In genomic region chr1:176741181-176741580, GRCh38 we compare ENCODE assay signal across 33 cellular contexts.
DNase-seq lines count a peak whose midpoint lies in the region; ATAC-seq and TF ChIP-seq lines count a peak whose summit lies in the region.
"Had no signal": no experiment of that assay in that cellular context is flagged by ENCODE, and none has a peak within 500 bp of the region (broad histone marks: within the 10 kb centered on the region; RNA-seq: fewer than 3 reads in every experiment).

No MANE protein-coding gene starts in this region.

- intact Hi-C loops in Right ventricle myocardium inferior (cut with DNase I) = no loop called here
- intact Hi-C loops in left ventricle myocardium inferior (cut with micrococcal nuclease) = no loop called here
- intact Hi-C loops in Right ventricle myocardium superior (cut with DNase I) = no loop called here
- intact Hi-C loops in cardiac septum (cut with DNase I) = no loop called here
- intact Hi-C loops in heart left ventricle (cut with DNase I) = no loop called here
- intact Hi-C loops in left ventricle myocardium superior (cut with micrococcal nuclease) = no loop called here

- no peak overlapping the region for H3K27ac ChIP-seq in left ventricle myocardium inferior (replicated peaks)
- H3K27ac ChIP-seq in heart left ventricle = no peak overlapping the region
- no peak overlapping the region for H3K27ac ChIP-seq in right atrium auricular region
- H3K27ac ChIP-seq: 22Rv1; A549; BLaER1; BLaER1 treated with 17β-estradiol and CSF1 and Interleukin-3, amounts not matched to agents 10 nM and 100 nM; C4-2B had no signal

- H3K4me3 ChIP-seq in left ventricle myocardium inferior (no peak overlapping the region), heart left ventricle (no peak overlapping the region), right atrium auricular region (no peak overlapping the region)
- H3K4me3 ChIP-seq: A549; BLaER1; BLaER1 treated with 17β-estradiol and CSF1 and Interleukin-3, amounts not matched to agents 10 nM and 100 nM had no signal

- peak; percentile 48 for ATAC-seq in Right ventricle myocardium inferior
- peak; percentile 69 for ATAC-seq in Right ventricle myocardium superior (ENCODE audit: poor library complexity)
- ATAC-seq in heart left ventricle = peak in 3 of 4 donors; percentile 9 to 61 (median 42)
- ATAC-seq in left ventricle myocardium superior = peak; percentile 66
- ATAC-seq: A549; CD8-positive, alpha-beta T cell had no signal

- no peak for TF ChIP-seq CTCF in left ventricle myocardium inferior (IDR thresholded peaks at IDR 0.05; ENCODE audit: borderline replicate concordance)
- TF ChIP-seq CTCF in heart left ventricle (IDR thresholded peaks at IDR 0.05) = no peak
- no peak for TF ChIP-seq CTCF in right atrium auricular region (IDR thresholded peaks at IDR 0.05)

- peaks cover 5% of the 10 kb centered on the region for H3K9me3 ChIP-seq in left ventricle myocardium inferior (replicated peaks)
- no peaks in the 10 kb centered on the region for H3K9me3 ChIP-seq in heart left ventricle
- H3K9me3 ChIP-seq in right atrium auricular region = no peaks in the 10 kb centered on the region
- H3K9me3 ChIP-seq: A549; BE2C; BLaER1; BLaER1 treated with 17β-estradiol and CSF1 and Interleukin-3, amounts not matched to agents 10 nM and 100 nM; Caco-2 had no signal

- 41 to 51% (median 45%) methylated on average over 4 of the region's 4 CpGs for WGBS in heart left ventricle, 4 donors

- H3K4me1 ChIP-seq in left ventricle myocardium inferior (peaks cover 17% of the 10 kb centered on the region), heart left ventricle (no peaks in the 10 kb centered on the region), right atrium auricular region (no peaks in the 10 kb centered on the region)
- H3K4me1 ChIP-seq: A549; BE2C; BLaER1 treated with 17β-estradiol and CSF1 and Interleukin-3, amounts not matched to agents 10 nM and 100 nM; Caco-2 had no signal

- H3K27me3 ChIP-seq in left ventricle myocardium inferior (ENCODE audit: low read depth) (no peaks in the 10 kb centered on the region), heart left ventricle (no peaks in the 10 kb centered on the region), right atrium auricular region (no peaks in the 10 kb centered on the region)
- H3K27me3 ChIP-seq: BE2C; BLaER1; BLaER1 treated with 17β-estradiol and CSF1 and Interleukin-3, amounts not matched to agents 10 nM and 100 nM had no signal

- DNase-seq in Right ventricle myocardium inferior (ENCODE audit: missing footprints) = no peak
- DNase-seq in left ventricle myocardium inferior = no peak
- DNase-seq in Right ventricle myocardium superior = no peak
- DNase-seq in cardiac septum (ENCODE audit: low spot score) = no peak
- no peak for DNase-seq in heart left ventricle
- no peak for DNase-seq in right atrium auricular region (ENCODE audit: low spot score)
- no peak for DNase-seq in left ventricle myocardium superior
- no peak for DNase-seq in islet precursor cell
- DNase-seq: 8988T; ACHN; AML-193; BE2C; C1 segment of cervical spinal cord; Caco-2; Calu3; CD4-positive, alpha-beta memory T cell; CD4-positive, alpha-beta T cell; CD4-positive, CD25-positive, alpha-beta regulatory T cell; CD8-positive, alpha-beta memory T cell; CD8-positive, alpha-beta T cell; COR-L47; DMS 273 treated with DMSO at 0.1 percent for 48 hours; DMS153; DMS53; DMS79; DMS79 treated with DMSO at 0.1 percent for 48 hours; DND-41; EL had no signal

- H3K36me3 ChIP-seq in left ventricle myocardium inferior (no peaks in the 10 kb centered on the region), heart left ventricle (no peaks in the 10 kb centered on the region), right atrium auricular region (no peaks in the 10 kb centered on the region)
- H3K36me3 ChIP-seq: BE2C; BLaER1; BLaER1 treated with 17β-estradiol and CSF1 and Interleukin-3, amounts not matched to agents 10 nM and 100 nM had no signal

- no peak for TF ChIP-seq POLR2A in heart left ventricle (IDR thresholded peaks at IDR 0.05)
